21 cellular contexts compared by ENCODE assay signal in genomic region chr7:30730996-30731395, GRCh38. TPM values are rescaled to one million over a fixed set of nuclear protein-coding genes. Genes with fewer than 3 reads are reported as not detected.
"Had no signal": no experiment of that assay in that cellular context is flagged by ENCODE, and none has a peak within 500 bp of the region (broad histone marks: within the 10 kb centered on the region; RNA-seq: fewer than 3 reads in every experiment).

No MANE protein-coding gene starts in this region.

- H3K27ac Mint-ChIP-seq: activated B cell treated with CpG ODN at 0.5 μM for 24 hours; activated CD8-positive, alpha-beta T cell treated with anti-CD3 and anti-CD28 coated beads, Interleukin-2, amount 10 ng/mL, durations not matched to agents 7 days and 5 days had no signal

- DNase-seq: activated B cell treated with CpG ODN at 0.5 μM for 24 hours; activated CD4-positive, alpha-beta T cell treated with anti-CD3 and anti-CD28 coated beads, Interleukin-2, amount 50 U/mL, for 4 hours; activated CD8-positive, alpha-beta memory T cell treated with anti-CD3 and anti-CD28 coated beads, Interleukin-2, amount 50 U/mL, for 48 hours; activated CD8-positive, alpha-beta T cell treated with anti-CD3 and anti-CD28 coated beads, Interleukin-2, amount 10 ng/mL, durations not matched to agents 7 days and 5 days; activated naive CD4-positive, alpha-beta T cell treated with anti-CD3 and anti-CD28 coated beads, Interleukin-2, amount 50 U/mL, for 16 hours; activated T-cell treated with anti-CD3 and anti-CD28 coated beads, Interleukin-2, amount 50 U/mL, for 1 hour; brain microvascular endothelial cell; Kasumi-1; KBM-7; NCI-H1105 treated with DMSO at 0.1 percent for 48 hours; NCI-H1436 treated with DMSO at 0.1 percent for 48 hours; NCI-H187; NCI-H510A treated with DMSO at 0.1 percent for 48 hours; NK-92 treated with Interleukin-12 subunit alpha and Interleukin-12 subunit beta, amount 100 ng/mL, for 24 hours; OCI-M1; RPMI8226 had no signal

- H3K4me3 ChIP-seq: cardiac muscle cell, SK-N-MC had no signal

- H3K9me3 Mint-ChIP-seq: activated B cell treated with CpG ODN at 0.5 μM for 24 hours had no signal

- H3K27ac ChIP-seq: brain microvascular endothelial cell, cardiac muscle cell, SK-N-MC had no signal

- H3K4me3 Mint-ChIP-seq: activated B cell treated with CpG ODN at 0.5 μM for 24 hours; activated CD8-positive, alpha-beta T cell treated with anti-CD3 and anti-CD28 coated beads, Interleukin-2, amount 10 ng/mL, durations not matched to agents 7 days and 5 days had no signal

- H3K27me3 ChIP-seq: cardiac muscle cell had no signal

- H3K36me3 ChIP-seq: brain microvascular endothelial cell, cardiac muscle cell had no signal

- ATAC-seq: activated CD8-positive, alpha-beta T cell treated with anti-CD3 and anti-CD28 coated beads, Interleukin-2, amount 10 ng/mL, durations not matched to agents 7 days and 5 days; Panc1; Right ventricle myocardium inferior had no signal

RNA-seq across cellular contexts. Expression of gene INMT, which starts 20.9 kb away (rescaled TPM):
- total RNA-seq: activated CD8-positive, alpha-beta T cell treated with anti-CD3 and anti-CD28 coated beads, Interleukin-2, amount 10 ng/mL, durations not matched to agents 7 days and 5 days had no signal

RNA-seq across cellular contexts. Expression of gene CRHR2, which starts 48.7 kb away (rescaled TPM):
- total RNA-seq: activated B cell treated with CpG ODN at 0.5 μM for 24 hours; activated CD8-positive, alpha-beta T cell treated with anti-CD3 and anti-CD28 coated beads, Interleukin-2, amount 10 ng/mL, durations not matched to agents 7 days and 5 days; T-helper 1 cell treated with Interleukin-12 subunit alpha and Interleukin-12 subunit beta and Interleukin-4 antibody, amounts not matched to agents 30 ng/mL and 1 ng/mL, for 36 hours had no signal
